In the genomic region with DNA sequence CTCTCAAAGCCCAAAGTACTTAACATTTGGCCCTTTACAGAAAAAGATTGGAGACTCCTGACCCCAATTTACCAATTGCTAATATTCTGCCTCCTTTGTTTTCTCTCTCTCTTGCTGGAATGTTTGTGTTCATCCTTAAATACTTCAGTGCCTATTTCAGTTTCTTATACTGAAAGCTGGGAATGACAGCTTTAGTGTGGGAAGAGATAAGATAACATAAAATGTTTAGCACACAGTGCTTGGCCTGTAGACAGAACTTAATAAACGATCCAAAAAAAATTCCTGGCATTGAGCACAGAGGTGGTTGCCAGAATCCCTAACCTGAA, we compare ENCODE assay signal across 1 cellular context.
TF ChIP-seq lines count a peak whose summit lies in the region.

No MANE protein-coding gene starts in this region.

TF ChIP-seq in K562, 482 proteins besides CTCF, POLR2A, EP300 and RAD21 (continued from another document):
- TF ChIP-seq, protein P1, sequence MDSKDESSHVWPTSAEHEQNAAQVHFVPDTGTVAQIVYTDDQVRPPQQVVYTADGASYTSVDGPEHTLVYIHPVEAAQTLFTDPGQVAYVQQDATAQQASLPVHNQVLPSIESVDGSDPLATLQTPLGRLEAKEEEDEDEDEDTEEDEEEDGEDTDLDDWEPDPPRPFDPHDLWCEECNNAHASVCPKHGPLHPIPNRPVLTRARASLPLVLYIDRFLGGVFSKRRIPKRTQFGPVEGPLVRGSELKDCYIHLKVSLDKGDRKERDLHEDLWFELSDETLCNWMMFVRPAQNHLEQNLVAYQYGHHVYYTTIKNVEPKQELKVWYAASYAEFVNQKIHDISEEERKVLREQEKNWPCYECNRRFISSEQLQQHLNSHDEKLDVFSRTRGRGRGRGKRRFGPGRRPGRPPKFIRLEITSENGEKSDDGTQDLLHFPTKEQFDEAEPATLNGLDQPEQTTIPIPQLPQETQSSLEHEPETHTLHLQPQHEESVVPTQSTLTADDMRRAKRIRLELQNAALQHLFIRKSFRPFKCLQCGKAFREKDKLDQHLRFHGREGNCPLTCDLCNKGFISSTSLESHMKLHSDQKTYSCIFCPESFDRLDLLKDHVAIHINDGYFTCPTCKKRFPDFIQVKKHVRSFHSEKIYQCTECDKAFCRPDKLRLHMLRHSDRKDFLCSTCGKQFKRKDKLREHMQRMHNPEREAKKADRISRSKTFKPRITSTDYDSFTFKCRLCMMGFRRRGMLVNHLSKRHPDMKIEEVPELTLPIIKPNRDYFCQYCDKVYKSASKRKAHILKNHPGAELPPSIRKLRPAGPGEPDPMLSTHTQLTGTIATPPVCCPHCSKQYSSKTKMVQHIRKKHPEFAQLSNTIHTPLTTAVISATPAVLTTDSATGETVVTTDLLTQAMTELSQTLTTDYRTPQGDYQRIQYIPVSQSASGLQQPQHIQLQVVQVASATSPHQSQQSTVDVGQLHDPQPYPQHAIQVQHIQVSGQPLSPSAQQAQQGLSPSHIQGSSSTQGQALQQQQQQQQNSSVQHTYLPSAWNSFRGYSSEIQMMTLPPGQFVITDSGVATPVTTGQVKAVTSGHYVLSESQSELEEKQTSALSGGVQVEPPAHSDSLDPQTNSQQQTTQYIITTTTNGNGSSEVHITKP (IDR thresholded peaks at IDR 0.05; ENCODE audit: partially characterized antibody): no peak
- TF ChIP-seq JUND (IDR thresholded peaks at IDR 0.05; ENCODE audit: borderline replicate concordance, low read depth, low read length) (no peak), JUND (tag; IDR thresholded peaks at IDR 0.05; ENCODE audit: borderline replicate concordance, low read depth, low read length) (0 out of 3 replicates have a peak, but pooled peaks have one; percentile 42), YBX1 (IDR thresholded peaks at IDR 0.05) (no peak), HMBOX1 (IDR thresholded peaks at IDR 0.05) (no peak), RBBP5 (IDR thresholded peaks at IDR 0.05; ENCODE audit: borderline replicate concordance, insufficient read depth, low read length, poor library complexity, severe bottlenecking) (no peak), ILK (tag; IDR thresholded peaks at IDR 0.05; ENCODE audit: borderline replicate concordance, low read depth) (no peak), CHD2 (IDR thresholded peaks at IDR 0.05; ENCODE audit: low read depth, low read length) (no peak), POLR2B (IDR thresholded peaks at IDR 0.05; ENCODE audit: low read depth, partially characterized antibody) (no peak), POLR2H (tag; IDR thresholded peaks at IDR 0.05; ENCODE audit: low read depth) (peak; percentile 45; the same call in 1 of the 2 replicates), CEBPG (CRISPR knock-in tag; IDR thresholded peaks at IDR 0.05) (no peak), CEBPG (tag; conservative IDR thresholded peaks at IDR 0.05 in 1 of 2, IDR thresholded peaks at IDR 0.05 in 1 of 2) (0 out of 4 replicates have a peak, but pooled peaks of 1 of the 2 experiments have one; percentile 32), COPS2 (conservative IDR thresholded peaks at IDR 0.05) (no peak), FOS (IDR thresholded peaks at IDR 0.05; ENCODE audit: extremely low read depth, insufficient read length) (no peak), TCF7 (IDR thresholded peaks at IDR 0.05; ENCODE audit: borderline replicate concordance) (no peak), ZNF830 (CRISPR knock-in tag; IDR thresholded peaks at IDR 0.05) (no peak), ZNF696 (CRISPR knock-in tag; conservative IDR thresholded peaks at IDR 0.05) (no peak), HEY1 (CRISPR knock-in tag; IDR thresholded peaks at IDR 0.05; ENCODE audit: borderline replicate concordance) (no peak), ZC3H4 (CRISPR knock-in tag; IDR thresholded peaks at IDR 0.05; ENCODE audit: borderline replicate concordance) (no peak), TEAD2 (tag; IDR thresholded peaks at IDR 0.05) (no peak), TEAD4 (IDR thresholded peaks at IDR 0.05; ENCODE audit: low read length) (0 out of 2 replicates have a peak, but pooled peaks have one; percentile 17), TEAD4 (CRISPR knock-in tag; IDR thresholded peaks at IDR 0.05; ENCODE audit: borderline replicate concordance) (no peak), SMARCC2 (IDR thresholded peaks at IDR 0.05; ENCODE audit: low read depth) (peak; percentile 62; the same call in 1 of the 2 replicates), PURB (CRISPR knock-in tag; IDR thresholded peaks at IDR 0.05; ENCODE audit: low read depth) (no peak), ZSCAN32 (CRISPR knock-in tag; IDR thresholded peaks at IDR 0.05) (no peak), ZNF41 (CRISPR knock-in tag; conservative IDR thresholded peaks at IDR 0.05) (no peak), ZKSCAN3 (CRISPR knock-in tag; IDR thresholded peaks at IDR 0.05) (no peak), BCLAF1 (IDR thresholded peaks at IDR 0.05; ENCODE audit: borderline replicate concordance in 1 of 2, control insufficient read depth in 1 of 2, low read depth in 2 of 2, low read length in 1 of 2) (no peak), EP400 (IDR thresholded peaks at IDR 0.05) (0 out of 2 replicates have a peak, but pooled peaks have one; percentile 12), ZBTB49 (CRISPR knock-in tag; IDR thresholded peaks at IDR 0.05; ENCODE audit: borderline replicate concordance) (no peak), ZNF584 (CRISPR knock-in tag; IDR thresholded peaks at IDR 0.05; ENCODE audit: low read depth) (0 out of 2 replicates have a peak, but pooled peaks have one; percentile 8), HLTF (IDR thresholded peaks at IDR 0.05) (no peak), STAT5B (CRISPR knock-in tag; IDR thresholded peaks at IDR 0.05) (no peak), ZNF512 (tag; IDR thresholded peaks at IDR 0.05) (no peak), RAD51 (IDR thresholded peaks at IDR 0.05; ENCODE audit: borderline replicate concordance, low read depth) (no peak), ZNF707 (CRISPR knock-in tag; conservative IDR thresholded peaks at IDR 0.05) (no peak), BMI1 (IDR thresholded peaks at IDR 0.05; ENCODE audit: low read length) (no peak)
- TF ChIP-seq, protein P2, sequence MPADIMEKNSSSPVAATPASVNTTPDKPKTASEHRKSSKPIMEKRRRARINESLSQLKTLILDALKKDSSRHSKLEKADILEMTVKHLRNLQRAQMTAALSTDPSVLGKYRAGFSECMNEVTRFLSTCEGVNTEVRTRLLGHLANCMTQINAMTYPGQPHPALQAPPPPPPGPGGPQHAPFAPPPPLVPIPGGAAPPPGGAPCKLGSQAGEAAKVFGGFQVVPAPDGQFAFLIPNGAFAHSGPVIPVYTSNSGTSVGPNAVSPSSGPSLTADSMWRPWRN (IDR thresholded peaks at IDR 0.05; ENCODE audit: low read depth): no peak
- TF ChIP-seq, protein P3, sequence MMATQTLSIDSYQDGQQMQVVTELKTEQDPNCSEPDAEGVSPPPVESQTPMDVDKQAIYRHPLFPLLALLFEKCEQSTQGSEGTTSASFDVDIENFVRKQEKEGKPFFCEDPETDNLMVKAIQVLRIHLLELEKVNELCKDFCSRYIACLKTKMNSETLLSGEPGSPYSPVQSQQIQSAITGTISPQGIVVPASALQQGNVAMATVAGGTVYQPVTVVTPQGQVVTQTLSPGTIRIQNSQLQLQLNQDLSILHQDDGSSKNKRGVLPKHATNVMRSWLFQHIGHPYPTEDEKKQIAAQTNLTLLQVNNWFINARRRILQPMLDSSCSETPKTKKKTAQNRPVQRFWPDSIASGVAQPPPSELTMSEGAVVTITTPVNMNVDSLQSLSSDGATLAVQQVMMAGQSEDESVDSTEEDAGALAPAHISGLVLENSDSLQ (IDR thresholded peaks at IDR 0.05): no peak; the same call in 1 of the 2 replicates
- TF ChIP-seq, protein P4, sequence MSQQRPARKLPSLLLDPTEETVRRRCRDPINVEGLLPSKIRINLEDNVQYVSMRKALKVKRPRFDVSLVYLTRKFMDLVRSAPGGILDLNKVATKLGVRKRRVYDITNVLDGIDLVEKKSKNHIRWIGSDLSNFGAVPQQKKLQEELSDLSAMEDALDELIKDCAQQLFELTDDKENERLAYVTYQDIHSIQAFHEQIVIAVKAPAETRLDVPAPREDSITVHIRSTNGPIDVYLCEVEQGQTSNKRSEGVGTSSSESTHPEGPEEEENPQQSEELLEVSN (IDR thresholded peaks at IDR 0.05; ENCODE audit: borderline replicate concordance in 1 of 2, extremely low read depth in 1 of 2, insufficient read depth in 1 of 2, insufficient read length in 1 of 2, low read depth in 1 of 2, low read length in 1 of 2, poor library complexity in 1 of 2, severe bottlenecking in 1 of 2): no peak
- TF ChIP-seq, protein P5, sequence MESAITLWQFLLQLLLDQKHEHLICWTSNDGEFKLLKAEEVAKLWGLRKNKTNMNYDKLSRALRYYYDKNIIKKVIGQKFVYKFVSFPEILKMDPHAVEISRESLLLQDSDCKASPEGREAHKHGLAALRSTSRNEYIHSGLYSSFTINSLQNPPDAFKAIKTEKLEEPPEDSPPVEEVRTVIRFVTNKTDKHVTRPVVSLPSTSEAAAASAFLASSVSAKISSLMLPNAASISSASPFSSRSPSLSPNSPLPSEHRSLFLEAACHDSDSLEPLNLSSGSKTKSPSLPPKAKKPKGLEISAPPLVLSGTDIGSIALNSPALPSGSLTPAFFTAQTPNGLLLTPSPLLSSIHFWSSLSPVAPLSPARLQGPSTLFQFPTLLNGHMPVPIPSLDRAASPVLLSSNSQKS (CRISPR knock-in tag; IDR thresholded peaks at IDR 0.05): no peak
- TF ChIP-seq, protein P6, sequence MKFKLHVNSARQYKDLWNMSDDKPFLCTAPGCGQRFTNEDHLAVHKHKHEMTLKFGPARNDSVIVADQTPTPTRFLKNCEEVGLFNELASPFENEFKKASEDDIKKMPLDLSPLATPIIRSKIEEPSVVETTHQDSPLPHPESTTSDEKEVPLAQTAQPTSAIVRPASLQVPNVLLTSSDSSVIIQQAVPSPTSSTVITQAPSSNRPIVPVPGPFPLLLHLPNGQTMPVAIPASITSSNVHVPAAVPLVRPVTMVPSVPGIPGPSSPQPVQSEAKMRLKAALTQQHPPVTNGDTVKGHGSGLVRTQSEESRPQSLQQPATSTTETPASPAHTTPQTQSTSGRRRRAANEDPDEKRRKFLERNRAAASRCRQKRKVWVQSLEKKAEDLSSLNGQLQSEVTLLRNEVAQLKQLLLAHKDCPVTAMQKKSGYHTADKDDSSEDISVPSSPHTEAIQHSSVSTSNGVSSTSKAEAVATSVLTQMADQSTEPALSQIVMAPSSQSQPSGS (CRISPR knock-in tag; IDR thresholded peaks at IDR 0.05): no peak
TF ChIP-seq in K562: peak in this region for 14.
